18 cellular contexts compared by ENCODE assay signal in the genomic region with DNA sequence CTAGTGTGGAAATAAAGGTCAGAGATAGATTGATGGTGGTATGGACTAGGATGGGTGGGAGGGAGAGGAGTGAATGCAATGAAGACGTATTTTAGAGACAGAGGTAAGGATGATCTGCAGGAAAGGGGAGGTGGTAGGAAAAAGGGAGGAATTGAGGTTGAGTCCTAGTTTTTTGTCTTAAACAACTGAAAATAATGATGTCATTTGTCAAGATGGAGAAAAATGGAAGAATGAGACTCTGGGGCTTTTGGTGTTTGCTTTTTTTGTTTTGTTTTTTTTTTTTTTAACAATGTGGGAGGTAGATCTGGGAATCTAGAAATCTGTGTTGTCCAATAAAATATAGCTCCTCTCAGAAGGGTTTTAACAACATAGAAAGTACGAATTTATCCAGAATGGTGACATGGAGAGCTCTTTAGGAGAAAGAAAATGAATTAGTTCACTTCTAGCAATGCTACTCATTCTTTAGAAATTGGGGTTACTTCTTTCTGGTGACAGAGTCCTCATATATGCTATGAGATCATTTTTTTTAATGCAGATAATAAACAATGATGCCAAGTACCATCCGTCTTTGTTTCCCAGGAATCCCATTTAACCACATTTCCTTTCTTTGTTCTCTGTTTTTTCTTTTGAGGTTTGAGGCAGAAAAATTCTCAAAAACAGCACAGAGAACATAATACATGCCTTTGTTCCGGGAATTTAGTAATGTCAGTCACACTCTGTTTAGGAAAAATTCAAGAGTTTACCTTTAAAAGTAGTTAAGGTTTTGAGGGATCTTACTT.
"Had no signal": no experiment of that assay in that cellular context is flagged by ENCODE, and none has a peak within 500 bp of the region (broad histone marks: within the 10 kb centered on the region; RNA-seq: fewer than 3 reads in every experiment).

No MANE protein-coding gene starts in this region.

- H3K27me3 ChIP-seq: heart left ventricle, ovary, right atrium auricular region had no signal

- FAIRE-seq: colon, frontal cortex, islet of Langerhans, small intestine had no signal

- H3K4me3 Mint-ChIP-seq: dendritic cell treated with granulocyte-macrophage colony-stimulating factor and Interleukin-4, amounts not matched to agents 40 ng/mL and 50 ng/mL, for 4 days; effector memory CD8-positive, alpha-beta T cell; naive thymus-derived CD4-positive, alpha-beta T cell had no signal

- H3K27ac Mint-ChIP-seq: dendritic cell treated with granulocyte-macrophage colony-stimulating factor and Interleukin-4, amounts not matched to agents 40 ng/mL and 50 ng/mL, for 4 days; effector memory CD8-positive, alpha-beta T cell; naive thymus-derived CD4-positive, alpha-beta T cell had no signal

- H3K9me3 Mint-ChIP-seq: dendritic cell treated with granulocyte-macrophage colony-stimulating factor and Interleukin-4, amounts not matched to agents 40 ng/mL and 50 ng/mL, for 4 days; effector memory CD8-positive, alpha-beta T cell had no signal

- H3K9me3 ChIP-seq: ovary had no signal

- H3K27ac ChIP-seq: heart left ventricle, ovary, right atrium auricular region had no signal

- H3K27me3 Mint-ChIP-seq: naive thymus-derived CD4-positive, alpha-beta T cell had no signal

- DNase-seq: effector memory CD8-positive, alpha-beta T cell; erythroblast; heart left ventricle; hypothalamus; kidney glomerular epithelial cell; mammary epithelial cell; naive thymus-derived CD4-positive, alpha-beta T cell; ovary; small intestine; stimulated activated CD4-positive, alpha-beta T cell treated with anti-CD3 and anti-CD28 coated beads, Interleukin-12 subunit alpha, Interleukin-12 subunit beta, amount 100 ng/mL, for 4 hours; stimulated activated naive CD4-positive, alpha-beta T cell treated with Interleukin-2 at 50 U/mL for 16 hours; trophoblast cell had no signal

- ATAC-seq: effector memory CD8-positive, alpha-beta T cell; heart left ventricle; left lobe of liver; naive thymus-derived CD4-positive, alpha-beta T cell had no signal

- H3K4me3 ChIP-seq: heart left ventricle, ovary, right atrium auricular region had no signal

- H3K4me1 Mint-ChIP-seq: naive thymus-derived CD4-positive, alpha-beta T cell had no signal

- H3K36me3 ChIP-seq: heart left ventricle, ovary, right atrium auricular region had no signal

- H3K4me1 ChIP-seq: heart left ventricle, right atrium auricular region had no signal
